8 cellular contexts compared by ENCODE assay signal in the genomic region with DNA sequence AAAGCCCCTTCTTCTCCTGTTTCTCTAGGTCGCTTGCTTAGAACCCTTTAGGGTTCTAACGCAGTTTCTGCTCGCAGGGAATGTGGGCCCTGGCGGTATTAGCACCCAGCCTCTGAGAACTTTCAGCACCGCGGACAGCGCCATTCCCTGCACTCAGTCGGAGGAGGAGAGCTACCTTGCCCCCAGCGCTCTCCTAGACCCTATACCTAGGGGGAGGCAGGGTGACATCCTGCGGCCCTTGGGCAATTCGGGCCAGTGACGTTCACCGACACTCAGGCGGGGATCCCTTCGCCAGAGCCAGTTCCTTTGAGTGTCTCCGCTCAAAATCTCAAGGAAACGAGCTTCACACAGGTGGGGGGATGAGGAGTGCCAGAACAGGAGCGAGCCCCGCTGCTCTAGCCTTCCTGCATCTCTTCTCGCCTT. TPM values are rescaled to one million over a fixed set of nuclear protein-coding genes. Genes with fewer than 3 reads are reported as not detected.
DNase-seq lines count a peak whose midpoint lies in the region; ATAC-seq and TF ChIP-seq lines count a peak whose summit lies in the region.

No MANE protein-coding gene starts in this region.

- peaks cover 10% of the 10 kb centered on the region for H3K4me1 Mint-ChIP-seq in osteocyte (ENCODE audit: unreplicated experiment)

- no peak overlapping the region for H3K27ac Mint-ChIP-seq in osteocyte (ENCODE audit: unreplicated experiment)

- ATAC-seq in GM18909 (IDR thresholded peaks at IDR 0.05; ENCODE audit: poor library complexity, unreplicated experiment), result no peak

- DNase-seq in NCI-H1694 (lab: John Stamatoyannopoulos, UW) (peak; percentile 24), NCI-H1694 treated with DMSO at 0.1 percent for 48 hours (lab: John Stamatoyannopoulos, UW) (no peak), NCI-H526 (lab: John Stamatoyannopoulos, UW) (peak; percentile 46 to 75), glomerular endothelial cell (ENCODE audit: extremely low read depth, low read depth, low spot score) (peak; percentile 23), osteocyte (ENCODE audit: extremely low spot score, unreplicated experiment) (peak; percentile 90), COR-L47 (lab: John Stamatoyannopoulos, UW) (no peak)
- peak; percentile 7 for DNase-seq in activated gamma-delta T cell treated with anti-CD3 and anti-CD28 coated beads, Interleukin-2, amount 50 U/mL, for 16 hours (ENCODE audit: low read depth)

- peak overlapping the region; percentile 66 for H3K4me3 Mint-ChIP-seq in osteocyte (ENCODE audit: unreplicated experiment)

- no peaks in the 10 kb centered on the region for H3K9me3 Mint-ChIP-seq in osteocyte (ENCODE audit: unreplicated experiment)

- H3K36me3 Mint-ChIP-seq in osteocyte (ENCODE audit: unreplicated experiment), result no peaks in the 10 kb centered on the region

- TF ChIP-seq CTCF in osteocyte (IDR thresholded peaks at IDR 0.05), result no peak

- peaks cover 73% of the 10 kb centered on the region for H3K27me3 Mint-ChIP-seq in osteocyte (ENCODE audit: unreplicated experiment)

RNA-seq across cellular contexts. Expression of gene SLC7A14, which starts 1.3 kb away (rescaled TPM):
- total RNA-seq in glomerular endothelial cell (0.70 and 3.4 TPM in 2 replicates), osteocyte (1.8 and 2.1 TPM in 2 replicates)

Comparison
In these comparisons a context has a peak if more than half of its experiments do, and no peak if none do; other contexts are left out.
1. DNase-seq: peak in NCI-H1694 (single experiment), NCI-H526 (2 of 2), activated gamma-delta T cell treated with anti-CD3 and anti-CD28 coated beads, Interleukin-2, amount 50 U/mL, for 16 hours (single experiment), glomerular endothelial cell (single experiment) and osteocyte (single experiment); none in NCI-H1694 treated with DMSO at 0.1 percent for 48 hours (single experiment) and COR-L47 (single experiment).